Comparison of ENCODE assay signal across 1 cellular context in genomic region chr1:220274122-220274855, GRCh38.
A peak's percentile ranks its signal among the peaks of the same experiment; 100 is the strongest.
TF ChIP-seq lines count a peak whose summit lies in the region.

No MANE protein-coding gene starts in this region.

TF ChIP-seq in K562, 482 proteins besides CTCF, POLR2A, EP300 and RAD21 (continued from another document and continues in another):
- TF ChIP-seq KDM4B (IDR thresholded peaks at IDR 0.05; ENCODE audit: borderline replicate concordance in 2 of 2, low read depth in 1 of 2) (no peak), EP400 (IDR thresholded peaks at IDR 0.05) (peak; percentile 75), NR2C2 (CRISPR knock-in tag; IDR thresholded peaks at IDR 0.05) (no peak), NR2C2 (tag; IDR thresholded peaks at IDR 0.05) (peak; percentile 43; the same call in 1 of the 2 replicates), TAF1 (IDR thresholded peaks at IDR 0.05; ENCODE audit: control insufficient read depth, extremely low read depth, insufficient read depth, low read length, severe bottlenecking) (no peak), ZNF449 (CRISPR knock-in tag; IDR thresholded peaks at IDR 0.05) (peak; percentile 61; the same call in 1 of the 2 replicates), IRF1 (CRISPR knock-in tag; IDR thresholded peaks at IDR 0.05; ENCODE audit: borderline replicate concordance) (no peak), CHCHD3 (CRISPR knock-in tag; IDR thresholded peaks at IDR 0.05) (no peak), CREB1 (IDR thresholded peaks at IDR 0.05) (no peak), CREB1 (CRISPR knock-in tag; IDR thresholded peaks at IDR 0.05) (no peak), TCF7 (IDR thresholded peaks at IDR 0.05; ENCODE audit: borderline replicate concordance) (no peak), ZNF3 (CRISPR knock-in tag; IDR thresholded peaks at IDR 0.05) (no peak), U2AF1 (optimal IDR thresholded peaks at IDR 0.05; ENCODE audit: low read depth, low read length) (no peak), CHD4 (IDR thresholded peaks at IDR 0.05; ENCODE audit: insufficient read depth, insufficient replicate concordance, low read depth, low read length, poor library complexity, severe bottlenecking) (no peak), HCFC1 (IDR thresholded peaks at IDR 0.05; ENCODE audit: low read depth, low read length) (no peak), JUND (IDR thresholded peaks at IDR 0.05; ENCODE audit: borderline replicate concordance, low read depth, low read length) (peak; percentile 58; the same call in 1 of the 2 replicates), JUND (tag; IDR thresholded peaks at IDR 0.05; ENCODE audit: borderline replicate concordance, low read depth, low read length) (peak; percentile 42; the same call in 1 of the 3 replicates), RBM39 (optimal IDR thresholded peaks at IDR 0.05; ENCODE audit: low read depth, low read length) (no peak), FOXM1 (IDR thresholded peaks at IDR 0.05; ENCODE audit: low read depth) (no peak), FOXM1 (CRISPR knock-in tag; IDR thresholded peaks at IDR 0.05; ENCODE audit: low read depth) (no peak), CBFA2T3 (IDR thresholded peaks at IDR 0.05) (peak; percentile 51), IFI16 (CRISPR knock-in tag; IDR thresholded peaks at IDR 0.05) (no peak), U2AF2 (optimal IDR thresholded peaks at IDR 0.05; ENCODE audit: low read depth, low read length) (no peak), KAT7 (CRISPR knock-in tag; IDR thresholded peaks at IDR 0.05; ENCODE audit: borderline replicate concordance) (no peak), MCM7 (IDR thresholded peaks at IDR 0.05) (no peak), ZNF354B (CRISPR knock-in tag; IDR thresholded peaks at IDR 0.05) (no peak; the same call in 1 of the 2 replicates), ZBTB1 (CRISPR knock-in tag; IDR thresholded peaks at IDR 0.05; ENCODE audit: borderline replicate concordance, low read depth) (no peak), TFE3 (CRISPR knock-in tag; IDR thresholded peaks at IDR 0.05) (no peak), ZNF134 (CRISPR knock-in tag; conservative IDR thresholded peaks at IDR 0.05) (no peak), MYC (IDR thresholded peaks at IDR 0.05; ENCODE audit: low read depth, low read length) (peak; percentile 88), MYC (CRISPR knock-in tag; IDR thresholded peaks at IDR 0.05; ENCODE audit: borderline replicate concordance, low read depth) (no peak), BACH1 (tag; IDR thresholded peaks at IDR 0.05) (no peak), ZZZ3 (IDR thresholded peaks at IDR 0.05) (no peak), ZNF740 (CRISPR knock-in tag; IDR thresholded peaks at IDR 0.05) (no peak), ZNF740 (tag; IDR thresholded peaks at IDR 0.05) (no peak; a peak in 1 of 4 replicates), XRCC3 (IDR thresholded peaks at IDR 0.05) (no peak), TCFL5 (CRISPR knock-in tag; conservative IDR thresholded peaks at IDR 0.05) (no peak), CBX1 (IDR thresholded peaks at IDR 0.05; ENCODE audit: low read depth) (no peak), TFAM (CRISPR knock-in tag; conservative IDR thresholded peaks at IDR 0.05) (no peak), ZNF76 (CRISPR knock-in tag; IDR thresholded peaks at IDR 0.05; ENCODE audit: borderline replicate concordance) (peak; percentile 47; the same call in 1 of the 2 replicates), ZNF583 (CRISPR knock-in tag; IDR thresholded peaks at IDR 0.05) (peak; percentile 78; the same call in 1 of the 2 replicates), ZNF764 (CRISPR knock-in tag; IDR thresholded peaks at IDR 0.05; ENCODE audit: low read depth) (no peak), TCF15 (CRISPR knock-in tag; IDR thresholded peaks at IDR 0.05) (peak; percentile 59; the same call in 1 of the 2 replicates)
- TF ChIP-seq, protein P1, sequence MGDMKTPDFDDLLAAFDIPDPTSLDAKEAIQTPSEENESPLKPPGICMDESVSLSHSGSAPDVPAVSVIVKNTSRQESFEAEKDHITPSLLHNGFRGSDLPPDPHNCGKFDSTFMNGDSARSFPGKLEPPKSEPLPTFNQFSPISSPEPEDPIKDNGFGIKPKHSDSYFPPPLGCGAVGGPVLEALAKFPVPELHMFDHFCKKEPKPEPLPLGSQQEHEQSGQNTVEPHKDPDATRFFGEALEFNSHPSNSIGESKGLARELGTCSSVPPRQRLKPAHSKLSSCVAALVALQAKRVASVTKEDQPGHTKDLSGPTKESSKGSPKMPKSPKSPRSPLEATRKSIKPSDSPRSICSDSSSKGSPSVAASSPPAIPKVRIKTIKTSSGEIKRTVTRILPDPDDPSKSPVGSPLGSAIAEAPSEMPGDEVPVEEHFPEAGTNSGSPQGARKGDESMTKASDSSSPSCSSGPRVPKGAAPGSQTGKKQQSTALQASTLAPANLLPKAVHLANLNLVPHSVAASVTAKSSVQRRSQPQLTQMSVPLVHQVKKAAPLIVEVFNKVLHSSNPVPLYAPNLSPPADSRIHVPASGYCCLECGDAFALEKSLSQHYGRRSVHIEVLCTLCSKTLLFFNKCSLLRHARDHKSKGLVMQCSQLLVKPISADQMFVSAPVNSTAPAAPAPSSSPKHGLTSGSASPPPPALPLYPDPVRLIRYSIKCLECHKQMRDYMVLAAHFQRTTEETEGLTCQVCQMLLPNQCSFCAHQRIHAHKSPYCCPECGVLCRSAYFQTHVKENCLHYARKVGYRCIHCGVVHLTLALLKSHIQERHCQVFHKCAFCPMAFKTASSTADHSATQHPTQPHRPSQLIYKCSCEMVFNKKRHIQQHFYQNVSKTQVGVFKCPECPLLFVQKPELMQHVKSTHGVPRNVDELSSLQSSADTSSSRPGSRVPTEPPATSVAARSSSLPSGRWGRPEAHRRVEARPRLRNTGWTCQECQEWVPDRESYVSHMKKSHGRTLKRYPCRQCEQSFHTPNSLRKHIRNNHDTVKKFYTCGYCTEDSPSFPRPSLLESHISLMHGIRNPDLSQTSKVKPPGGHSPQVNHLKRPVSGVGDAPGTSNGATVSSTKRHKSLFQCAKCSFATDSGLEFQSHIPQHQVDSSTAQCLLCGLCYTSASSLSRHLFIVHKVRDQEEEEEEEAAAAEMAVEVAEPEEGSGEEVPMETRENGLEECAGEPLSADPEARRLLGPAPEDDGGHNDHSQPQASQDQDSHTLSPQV (IDR thresholded peaks at IDR 0.05): peak; percentile 28; the same call in 1 of the 2 replicates
- TF ChIP-seq, protein P2, sequence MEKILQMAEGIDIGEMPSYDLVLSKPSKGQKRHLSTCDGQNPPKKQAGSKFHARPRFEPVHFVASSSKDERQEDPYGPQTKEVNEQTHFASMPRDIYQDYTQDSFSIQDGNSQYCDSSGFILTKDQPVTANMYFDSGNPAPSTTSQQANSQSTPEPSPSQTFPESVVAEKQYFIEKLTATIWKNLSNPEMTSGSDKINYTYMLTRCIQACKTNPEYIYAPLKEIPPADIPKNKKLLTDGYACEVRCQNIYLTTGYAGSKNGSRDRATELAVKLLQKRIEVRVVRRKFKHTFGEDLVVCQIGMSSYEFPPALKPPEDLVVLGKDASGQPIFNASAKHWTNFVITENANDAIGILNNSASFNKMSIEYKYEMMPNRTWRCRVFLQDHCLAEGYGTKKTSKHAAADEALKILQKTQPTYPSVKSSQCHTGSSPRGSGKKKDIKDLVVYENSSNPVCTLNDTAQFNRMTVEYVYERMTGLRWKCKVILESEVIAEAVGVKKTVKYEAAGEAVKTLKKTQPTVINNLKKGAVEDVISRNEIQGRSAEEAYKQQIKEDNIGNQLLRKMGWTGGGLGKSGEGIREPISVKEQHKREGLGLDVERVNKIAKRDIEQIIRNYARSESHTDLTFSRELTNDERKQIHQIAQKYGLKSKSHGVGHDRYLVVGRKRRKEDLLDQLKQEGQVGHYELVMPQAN (IDR thresholded peaks at IDR 0.05; ENCODE audit: borderline replicate concordance): no peak
- TF ChIP-seq, protein P3, sequence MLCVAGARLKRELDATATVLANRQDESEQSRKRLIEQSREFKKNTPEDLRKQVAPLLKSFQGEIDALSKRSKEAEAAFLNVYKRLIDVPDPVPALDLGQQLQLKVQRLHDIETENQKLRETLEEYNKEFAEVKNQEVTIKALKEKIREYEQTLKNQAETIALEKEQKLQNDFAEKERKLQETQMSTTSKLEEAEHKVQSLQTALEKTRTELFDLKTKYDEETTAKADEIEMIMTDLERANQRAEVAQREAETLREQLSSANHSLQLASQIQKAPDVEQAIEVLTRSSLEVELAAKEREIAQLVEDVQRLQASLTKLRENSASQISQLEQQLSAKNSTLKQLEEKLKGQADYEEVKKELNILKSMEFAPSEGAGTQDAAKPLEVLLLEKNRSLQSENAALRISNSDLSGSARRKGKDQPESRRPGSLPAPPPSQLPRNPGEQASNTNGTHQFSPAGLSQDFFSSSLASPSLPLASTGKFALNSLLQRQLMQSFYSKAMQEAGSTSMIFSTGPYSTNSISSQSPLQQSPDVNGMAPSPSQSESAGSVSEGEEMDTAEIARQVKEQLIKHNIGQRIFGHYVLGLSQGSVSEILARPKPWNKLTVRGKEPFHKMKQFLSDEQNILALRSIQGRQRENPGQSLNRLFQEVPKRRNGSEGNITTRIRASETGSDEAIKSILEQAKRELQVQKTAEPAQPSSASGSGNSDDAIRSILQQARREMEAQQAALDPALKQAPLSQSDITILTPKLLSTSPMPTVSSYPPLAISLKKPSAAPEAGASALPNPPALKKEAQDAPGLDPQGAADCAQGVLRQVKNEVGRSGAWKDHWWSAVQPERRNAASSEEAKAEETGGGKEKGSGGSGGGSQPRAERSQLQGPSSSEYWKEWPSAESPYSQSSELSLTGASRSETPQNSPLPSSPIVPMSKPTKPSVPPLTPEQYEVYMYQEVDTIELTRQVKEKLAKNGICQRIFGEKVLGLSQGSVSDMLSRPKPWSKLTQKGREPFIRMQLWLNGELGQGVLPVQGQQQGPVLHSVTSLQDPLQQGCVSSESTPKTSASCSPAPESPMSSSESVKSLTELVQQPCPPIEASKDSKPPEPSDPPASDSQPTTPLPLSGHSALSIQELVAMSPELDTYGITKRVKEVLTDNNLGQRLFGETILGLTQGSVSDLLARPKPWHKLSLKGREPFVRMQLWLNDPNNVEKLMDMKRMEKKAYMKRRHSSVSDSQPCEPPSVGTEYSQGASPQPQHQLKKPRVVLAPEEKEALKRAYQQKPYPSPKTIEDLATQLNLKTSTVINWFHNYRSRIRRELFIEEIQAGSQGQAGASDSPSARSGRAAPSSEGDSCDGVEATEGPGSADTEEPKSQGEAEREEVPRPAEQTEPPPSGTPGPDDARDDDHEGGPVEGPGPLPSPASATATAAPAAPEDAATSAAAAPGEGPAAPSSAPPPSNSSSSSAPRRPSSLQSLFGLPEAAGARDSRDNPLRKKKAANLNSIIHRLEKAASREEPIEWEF (CRISPR knock-in tag; IDR thresholded peaks at IDR 0.05): no peak
- TF ChIP-seq, protein P4, sequence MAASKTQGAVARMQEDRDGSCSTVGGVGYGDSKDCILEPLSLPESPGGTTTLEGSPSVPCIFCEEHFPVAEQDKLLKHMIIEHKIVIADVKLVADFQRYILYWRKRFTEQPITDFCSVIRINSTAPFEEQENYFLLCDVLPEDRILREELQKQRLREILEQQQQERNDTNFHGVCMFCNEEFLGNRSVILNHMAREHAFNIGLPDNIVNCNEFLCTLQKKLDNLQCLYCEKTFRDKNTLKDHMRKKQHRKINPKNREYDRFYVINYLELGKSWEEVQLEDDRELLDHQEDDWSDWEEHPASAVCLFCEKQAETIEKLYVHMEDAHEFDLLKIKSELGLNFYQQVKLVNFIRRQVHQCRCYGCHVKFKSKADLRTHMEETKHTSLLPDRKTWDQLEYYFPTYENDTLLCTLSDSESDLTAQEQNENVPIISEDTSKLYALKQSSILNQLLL (CRISPR knock-in tag; IDR thresholded peaks at IDR 0.05; ENCODE audit: borderline replicate concordance): no peak
- TF ChIP-seq, protein P5, sequence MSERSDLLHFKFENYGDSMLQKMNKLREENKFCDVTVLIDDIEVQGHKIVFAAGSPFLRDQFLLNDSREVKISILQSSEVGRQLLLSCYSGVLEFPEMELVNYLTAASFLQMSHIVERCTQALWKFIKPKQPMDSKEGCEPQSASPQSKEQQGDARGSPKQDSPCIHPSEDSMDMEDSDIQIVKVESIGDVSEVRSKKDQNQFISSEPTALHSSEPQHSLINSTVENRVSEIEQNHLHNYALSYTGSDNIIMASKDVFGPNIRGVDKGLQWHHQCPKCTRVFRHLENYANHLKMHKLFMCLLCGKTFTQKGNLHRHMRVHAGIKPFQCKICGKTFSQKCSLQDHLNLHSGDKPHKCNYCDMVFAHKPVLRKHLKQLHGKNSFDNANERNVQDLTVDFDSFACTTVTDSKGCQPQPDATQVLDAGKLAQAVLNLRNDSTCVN (CRISPR knock-in tag; IDR thresholded peaks at IDR 0.05): no peak
